ENCODE assay signal across 1 cellular context in the genomic region with DNA sequence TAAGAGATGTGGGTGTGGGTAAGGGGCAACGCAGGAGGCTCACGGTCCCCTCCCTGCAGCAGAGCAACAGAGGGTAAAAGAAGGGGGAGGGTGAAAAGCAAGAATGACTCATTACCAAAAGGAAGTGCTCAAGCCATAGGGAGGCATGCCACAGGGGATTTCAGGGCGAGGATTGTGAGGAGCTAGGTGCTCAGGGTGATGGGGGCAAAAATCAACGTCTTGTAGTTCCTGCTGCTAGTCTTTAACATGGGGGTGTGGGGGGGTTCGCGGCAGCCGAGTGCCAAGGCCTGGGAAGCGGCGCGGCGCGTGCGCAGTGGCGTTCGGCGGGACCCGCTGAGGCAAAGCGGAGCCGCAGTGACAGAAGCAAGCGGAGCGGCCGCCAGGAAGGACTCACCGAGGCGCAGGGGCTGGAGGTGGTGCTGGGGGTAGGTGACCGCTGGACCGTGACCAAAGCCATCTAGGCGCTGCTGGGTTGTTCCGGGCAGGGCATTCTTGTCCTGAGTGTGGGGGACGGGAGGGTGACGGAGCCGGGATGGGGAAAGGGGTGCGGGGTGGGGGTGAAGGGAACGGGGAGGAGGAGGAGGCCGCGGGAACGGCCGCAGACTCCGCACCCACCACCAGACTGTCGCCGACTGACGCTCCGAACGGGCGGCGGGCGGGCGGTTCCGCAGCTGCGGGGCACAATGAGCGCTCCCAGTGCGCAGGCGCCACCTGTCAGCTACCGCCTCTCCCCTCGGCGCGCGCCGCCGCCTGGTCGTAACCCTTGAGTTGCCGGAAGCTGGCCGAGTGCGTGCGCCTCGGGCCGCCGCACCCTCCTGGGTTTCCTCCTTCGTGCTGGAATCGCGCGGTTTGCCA.
TF ChIP-seq lines count a peak whose summit lies in the region.

A gene with protein sequence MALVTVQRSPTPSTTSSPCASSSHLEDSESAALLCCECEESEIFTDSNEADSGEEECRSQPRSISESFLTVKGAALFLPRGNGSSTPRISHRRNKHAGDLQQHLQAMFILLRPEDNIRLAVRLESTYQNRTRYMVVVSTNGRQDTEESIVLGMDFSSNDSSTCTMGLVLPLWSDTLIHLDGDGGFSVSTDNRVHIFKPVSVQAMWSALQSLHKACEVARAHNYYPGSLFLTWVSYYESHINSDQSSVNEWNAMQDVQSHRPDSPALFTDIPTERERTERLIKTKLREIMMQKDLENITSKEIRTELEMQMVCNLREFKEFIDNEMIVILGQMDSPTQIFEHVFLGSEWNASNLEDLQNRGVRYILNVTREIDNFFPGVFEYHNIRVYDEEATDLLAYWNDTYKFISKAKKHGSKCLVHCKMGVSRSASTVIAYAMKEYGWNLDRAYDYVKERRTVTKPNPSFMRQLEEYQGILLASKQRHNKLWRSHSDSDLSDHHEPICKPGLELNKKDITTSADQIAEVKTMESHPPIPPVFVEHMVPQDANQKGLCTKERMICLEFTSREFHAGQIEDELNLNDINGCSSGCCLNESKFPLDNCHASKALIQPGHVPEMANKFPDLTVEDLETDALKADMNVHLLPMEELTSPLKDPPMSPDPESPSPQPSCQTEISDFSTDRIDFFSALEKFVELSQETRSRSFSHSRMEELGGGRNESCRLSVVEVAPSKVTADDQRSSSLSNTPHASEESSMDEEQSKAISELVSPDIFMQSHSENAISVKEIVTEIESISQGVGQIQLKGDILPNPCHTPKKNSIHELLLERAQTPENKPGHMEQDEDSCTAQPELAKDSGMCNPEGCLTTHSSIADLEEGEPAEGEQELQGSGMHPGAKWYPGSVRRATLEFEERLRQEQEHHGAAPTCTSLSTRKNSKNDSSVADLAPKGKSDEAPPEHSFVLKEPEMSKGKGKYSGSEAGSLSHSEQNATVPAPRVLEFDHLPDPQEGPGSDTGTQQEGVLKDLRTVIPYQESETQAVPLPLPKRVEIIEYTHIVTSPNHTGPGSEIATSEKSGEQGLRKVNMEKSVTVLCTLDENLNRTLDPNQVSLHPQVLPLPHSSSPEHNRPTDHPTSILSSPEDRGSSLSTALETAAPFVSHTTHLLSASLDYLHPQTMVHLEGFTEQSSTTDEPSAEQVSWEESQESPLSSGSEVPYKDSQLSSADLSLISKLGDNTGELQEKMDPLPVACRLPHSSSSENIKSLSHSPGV (N-terminal part only) (minus strand): TSS at position 685 of the 855 bp plus-strand sequence. CDS start 228 bp downstream, at position 457.

TF ChIP-seq in K562, 482 proteins besides CTCF, POLR2A, EP300 and RAD21 (continued from another document and continues in another):
- TF ChIP-seq, protein P1, sequence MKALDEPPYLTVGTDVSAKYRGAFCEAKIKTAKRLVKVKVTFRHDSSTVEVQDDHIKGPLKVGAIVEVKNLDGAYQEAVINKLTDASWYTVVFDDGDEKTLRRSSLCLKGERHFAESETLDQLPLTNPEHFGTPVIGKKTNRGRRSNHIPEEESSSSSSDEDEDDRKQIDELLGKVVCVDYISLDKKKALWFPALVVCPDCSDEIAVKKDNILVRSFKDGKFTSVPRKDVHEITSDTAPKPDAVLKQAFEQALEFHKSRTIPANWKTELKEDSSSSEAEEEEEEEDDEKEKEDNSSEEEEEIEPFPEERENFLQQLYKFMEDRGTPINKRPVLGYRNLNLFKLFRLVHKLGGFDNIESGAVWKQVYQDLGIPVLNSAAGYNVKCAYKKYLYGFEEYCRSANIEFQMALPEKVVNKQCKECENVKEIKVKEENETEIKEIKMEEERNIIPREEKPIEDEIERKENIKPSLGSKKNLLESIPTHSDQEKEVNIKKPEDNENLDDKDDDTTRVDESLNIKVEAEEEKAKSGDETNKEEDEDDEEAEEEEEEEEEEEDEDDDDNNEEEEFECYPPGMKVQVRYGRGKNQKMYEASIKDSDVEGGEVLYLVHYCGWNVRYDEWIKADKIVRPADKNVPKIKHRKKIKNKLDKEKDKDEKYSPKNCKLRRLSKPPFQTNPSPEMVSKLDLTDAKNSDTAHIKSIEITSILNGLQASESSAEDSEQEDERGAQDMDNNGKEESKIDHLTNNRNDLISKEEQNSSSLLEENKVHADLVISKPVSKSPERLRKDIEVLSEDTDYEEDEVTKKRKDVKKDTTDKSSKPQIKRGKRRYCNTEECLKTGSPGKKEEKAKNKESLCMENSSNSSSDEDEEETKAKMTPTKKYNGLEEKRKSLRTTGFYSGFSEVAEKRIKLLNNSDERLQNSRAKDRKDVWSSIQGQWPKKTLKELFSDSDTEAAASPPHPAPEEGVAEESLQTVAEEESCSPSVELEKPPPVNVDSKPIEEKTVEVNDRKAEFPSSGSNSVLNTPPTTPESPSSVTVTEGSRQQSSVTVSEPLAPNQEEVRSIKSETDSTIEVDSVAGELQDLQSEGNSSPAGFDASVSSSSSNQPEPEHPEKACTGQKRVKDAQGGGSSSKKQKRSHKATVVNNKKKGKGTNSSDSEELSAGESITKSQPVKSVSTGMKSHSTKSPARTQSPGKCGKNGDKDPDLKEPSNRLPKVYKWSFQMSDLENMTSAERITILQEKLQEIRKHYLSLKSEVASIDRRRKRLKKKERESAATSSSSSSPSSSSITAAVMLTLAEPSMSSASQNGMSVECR (CRISPR knock-in tag; IDR thresholded peaks at IDR 0.05), result no peak; the same call in 1 of the 2 replicates
- TF ChIP-seq, protein P2, sequence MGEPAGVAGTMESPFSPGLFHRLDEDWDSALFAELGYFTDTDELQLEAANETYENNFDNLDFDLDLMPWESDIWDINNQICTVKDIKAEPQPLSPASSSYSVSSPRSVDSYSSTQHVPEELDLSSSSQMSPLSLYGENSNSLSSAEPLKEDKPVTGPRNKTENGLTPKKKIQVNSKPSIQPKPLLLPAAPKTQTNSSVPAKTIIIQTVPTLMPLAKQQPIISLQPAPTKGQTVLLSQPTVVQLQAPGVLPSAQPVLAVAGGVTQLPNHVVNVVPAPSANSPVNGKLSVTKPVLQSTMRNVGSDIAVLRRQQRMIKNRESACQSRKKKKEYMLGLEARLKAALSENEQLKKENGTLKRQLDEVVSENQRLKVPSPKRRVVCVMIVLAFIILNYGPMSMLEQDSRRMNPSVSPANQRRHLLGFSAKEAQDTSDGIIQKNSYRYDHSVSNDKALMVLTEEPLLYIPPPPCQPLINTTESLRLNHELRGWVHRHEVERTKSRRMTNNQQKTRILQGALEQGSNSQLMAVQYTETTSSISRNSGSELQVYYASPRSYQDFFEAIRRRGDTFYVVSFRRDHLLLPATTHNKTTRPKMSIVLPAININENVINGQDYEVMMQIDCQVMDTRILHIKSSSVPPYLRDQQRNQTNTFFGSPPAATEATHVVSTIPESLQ (CRISPR knock-in tag; IDR thresholded peaks at IDR 0.05), result no peak
- no peak for TF ChIP-seq BACH1 (tag; IDR thresholded peaks at IDR 0.05)
- TF ChIP-seq KLF13 (tag; IDR thresholded peaks at IDR 0.05; ENCODE audit: borderline replicate concordance, low read depth), result no peak
- no peak for TF ChIP-seq ZFPM2 (CRISPR knock-in tag; IDR thresholded peaks at IDR 0.05)
- TF ChIP-seq TCF3 (CRISPR knock-in tag; IDR thresholded peaks at IDR 0.05), result no peak
- TF ChIP-seq, protein P3, sequence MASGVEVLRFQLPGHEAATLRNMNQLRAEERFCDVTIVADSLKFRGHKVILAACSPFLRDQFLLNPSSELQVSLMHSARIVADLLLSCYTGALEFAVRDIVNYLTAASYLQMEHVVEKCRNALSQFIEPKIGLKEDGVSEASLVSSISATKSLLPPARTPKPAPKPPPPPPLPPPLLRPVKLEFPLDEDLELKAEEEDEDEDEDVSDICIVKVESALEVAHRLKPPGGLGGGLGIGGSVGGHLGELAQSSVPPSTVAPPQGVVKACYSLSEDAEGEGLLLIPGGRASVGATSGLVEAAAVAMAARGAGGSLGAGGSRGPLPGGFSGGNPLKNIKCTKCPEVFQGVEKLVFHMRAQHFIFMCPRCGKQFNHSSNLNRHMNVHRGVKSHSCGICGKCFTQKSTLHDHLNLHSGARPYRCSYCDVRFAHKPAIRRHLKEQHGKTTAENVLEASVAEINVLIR (CRISPR knock-in tag; IDR thresholded peaks at IDR 0.05), result no peak
- no peak for TF ChIP-seq RBM22 (IDR thresholded peaks at IDR 0.05; ENCODE audit: low read depth, low read length, poor library complexity, severe bottlenecking)
- TF ChIP-seq FOS (IDR thresholded peaks at IDR 0.05; ENCODE audit: extremely low read depth, insufficient read length), result no peak
- TF ChIP-seq, protein P4, sequence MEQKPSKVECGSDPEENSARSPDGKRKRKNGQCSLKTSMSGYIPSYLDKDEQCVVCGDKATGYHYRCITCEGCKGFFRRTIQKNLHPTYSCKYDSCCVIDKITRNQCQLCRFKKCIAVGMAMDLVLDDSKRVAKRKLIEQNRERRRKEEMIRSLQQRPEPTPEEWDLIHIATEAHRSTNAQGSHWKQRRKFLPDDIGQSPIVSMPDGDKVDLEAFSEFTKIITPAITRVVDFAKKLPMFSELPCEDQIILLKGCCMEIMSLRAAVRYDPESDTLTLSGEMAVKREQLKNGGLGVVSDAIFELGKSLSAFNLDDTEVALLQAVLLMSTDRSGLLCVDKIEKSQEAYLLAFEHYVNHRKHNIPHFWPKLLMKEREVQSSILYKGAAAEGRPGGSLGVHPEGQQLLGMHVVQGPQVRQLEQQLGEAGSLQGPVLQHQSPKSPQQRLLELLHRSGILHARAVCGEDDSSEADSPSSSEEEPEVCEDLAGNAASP (IDR thresholded peaks at IDR 0.05), result no peak
- no peak for TF ChIP-seq ZNF696 (CRISPR knock-in tag; conservative IDR thresholded peaks at IDR 0.05)
- no peak for TF ChIP-seq CAMTA2 (CRISPR knock-in tag; conservative IDR thresholded peaks at IDR 0.05)
- no peak for TF ChIP-seq SIRT6 (IDR thresholded peaks at IDR 0.05; ENCODE audit: low read depth, low read length)
- TF ChIP-seq CTBP1 (IDR thresholded peaks at IDR 0.05; ENCODE audit: borderline replicate concordance), result peak; percentile 88
- TF ChIP-seq KLF1 (tag; IDR thresholded peaks at IDR 0.05), result no peak
- no peak for TF ChIP-seq TRIM28 (IDR thresholded peaks at IDR 0.05)
- no peak for TF ChIP-seq ZNF224 (CRISPR knock-in tag; IDR thresholded peaks at IDR 0.05)
- TF ChIP-seq, protein P5, sequence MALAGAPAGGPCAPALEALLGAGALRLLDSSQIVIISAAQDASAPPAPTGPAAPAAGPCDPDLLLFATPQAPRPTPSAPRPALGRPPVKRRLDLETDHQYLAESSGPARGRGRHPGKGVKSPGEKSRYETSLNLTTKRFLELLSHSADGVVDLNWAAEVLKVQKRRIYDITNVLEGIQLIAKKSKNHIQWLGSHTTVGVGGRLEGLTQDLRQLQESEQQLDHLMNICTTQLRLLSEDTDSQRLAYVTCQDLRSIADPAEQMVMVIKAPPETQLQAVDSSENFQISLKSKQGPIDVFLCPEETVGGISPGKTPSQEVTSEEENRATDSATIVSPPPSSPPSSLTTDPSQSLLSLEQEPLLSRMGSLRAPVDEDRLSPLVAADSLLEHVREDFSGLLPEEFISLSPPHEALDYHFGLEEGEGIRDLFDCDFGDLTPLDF (CRISPR knock-in tag; IDR thresholded peaks at IDR 0.05), result no peak
- no peak for TF ChIP-seq BRCA1 (IDR thresholded peaks at IDR 0.05)
- no peak for TF ChIP-seq BRCA1 (CRISPR knock-in tag; IDR thresholded peaks at IDR 0.05)
- TF ChIP-seq PRPF4 (IDR thresholded peaks at IDR 0.05; ENCODE audit: insufficient read depth, low read depth, low read length, poor library complexity, severe bottlenecking), result no peak
- TF ChIP-seq, protein P6, sequence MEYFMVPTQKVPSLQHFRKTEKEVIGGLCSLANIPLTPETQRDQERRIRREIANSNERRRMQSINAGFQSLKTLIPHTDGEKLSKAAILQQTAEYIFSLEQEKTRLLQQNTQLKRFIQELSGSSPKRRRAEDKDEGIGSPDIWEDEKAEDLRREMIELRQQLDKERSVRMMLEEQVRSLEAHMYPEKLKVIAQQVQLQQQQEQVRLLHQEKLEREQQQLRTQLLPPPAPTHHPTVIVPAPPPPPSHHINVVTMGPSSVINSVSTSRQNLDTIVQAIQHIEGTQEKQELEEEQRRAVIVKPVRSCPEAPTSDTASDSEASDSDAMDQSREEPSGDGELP (CRISPR knock-in tag; IDR thresholded peaks at IDR 0.05; ENCODE audit: borderline replicate concordance), result peak; percentile 67; the same call in 1 of the 2 replicates
- TF ChIP-seq CBFA2T3 (IDR thresholded peaks at IDR 0.05), result no peak; the same call in 1 of the 2 replicates
- TF ChIP-seq SNIP1 (IDR thresholded peaks at IDR 0.05; ENCODE audit: low read depth), result no peak
- no peak for TF ChIP-seq NUFIP1 (IDR thresholded peaks at IDR 0.05; ENCODE audit: partially characterized antibody)
- no peak for TF ChIP-seq IFI16 (CRISPR knock-in tag; IDR thresholded peaks at IDR 0.05)
- TF ChIP-seq ZNF408 (CRISPR knock-in tag; IDR thresholded peaks at IDR 0.05; ENCODE audit: low read depth), result no peak
- TF ChIP-seq GTF2A2 (tag; IDR thresholded peaks at IDR 0.05), result no peak
- TF ChIP-seq TAF15 (IDR thresholded peaks at IDR 0.05; ENCODE audit: low read depth, low read length), result no peak
- TF ChIP-seq ESRRA (IDR thresholded peaks at IDR 0.05; ENCODE audit: borderline replicate concordance, low read depth), result no peak
- TF ChIP-seq RAD51 (IDR thresholded peaks at IDR 0.05; ENCODE audit: borderline replicate concordance, low read depth), result no peak
- TF ChIP-seq KAT7 (CRISPR knock-in tag; IDR thresholded peaks at IDR 0.05; ENCODE audit: borderline replicate concordance), result no peak
- no peak for TF ChIP-seq ILK (tag; IDR thresholded peaks at IDR 0.05; ENCODE audit: borderline replicate concordance, low read depth)
- no peak for TF ChIP-seq HDAC3 (IDR thresholded peaks at IDR 0.05; ENCODE audit: borderline replicate concordance, partially characterized antibody)
- TF ChIP-seq DNMT1 (IDR thresholded peaks at IDR 0.05), result no peak
- no peak for TF ChIP-seq NR3C1 (CRISPR knock-in tag; IDR thresholded peaks at IDR 0.05)
- TF ChIP-seq ILF3 (IDR thresholded peaks at IDR 0.05; ENCODE audit: borderline replicate concordance), result no peak
- peak in 2 of 3 experiments; percentile 34 to 52 for TF ChIP-seq YY1 (IDR thresholded peaks at IDR 0.05; ENCODE audit: borderline replicate concordance in 1 of 3, control insufficient read depth in 1 of 3, extremely low read depth in 1 of 3, insufficient read depth in 3 of 3, insufficient read length in 1 of 3, insufficient replicate concordance in 2 of 3, low read depth in 1 of 3, low read length in 2 of 3)
- no peak for TF ChIP-seq NCOA4 (IDR thresholded peaks at IDR 0.05; ENCODE audit: partially characterized antibody)
- no peak for TF ChIP-seq ZNF785 (CRISPR knock-in tag; IDR thresholded peaks at IDR 0.05)
- no peak for TF ChIP-seq PRMT5 (CRISPR knock-in tag; IDR thresholded peaks at IDR 0.05)
- no peak for TF ChIP-seq ESRRB (CRISPR knock-in tag; IDR thresholded peaks at IDR 0.05; ENCODE audit: borderline replicate concordance)
- TF ChIP-seq, protein P7, sequence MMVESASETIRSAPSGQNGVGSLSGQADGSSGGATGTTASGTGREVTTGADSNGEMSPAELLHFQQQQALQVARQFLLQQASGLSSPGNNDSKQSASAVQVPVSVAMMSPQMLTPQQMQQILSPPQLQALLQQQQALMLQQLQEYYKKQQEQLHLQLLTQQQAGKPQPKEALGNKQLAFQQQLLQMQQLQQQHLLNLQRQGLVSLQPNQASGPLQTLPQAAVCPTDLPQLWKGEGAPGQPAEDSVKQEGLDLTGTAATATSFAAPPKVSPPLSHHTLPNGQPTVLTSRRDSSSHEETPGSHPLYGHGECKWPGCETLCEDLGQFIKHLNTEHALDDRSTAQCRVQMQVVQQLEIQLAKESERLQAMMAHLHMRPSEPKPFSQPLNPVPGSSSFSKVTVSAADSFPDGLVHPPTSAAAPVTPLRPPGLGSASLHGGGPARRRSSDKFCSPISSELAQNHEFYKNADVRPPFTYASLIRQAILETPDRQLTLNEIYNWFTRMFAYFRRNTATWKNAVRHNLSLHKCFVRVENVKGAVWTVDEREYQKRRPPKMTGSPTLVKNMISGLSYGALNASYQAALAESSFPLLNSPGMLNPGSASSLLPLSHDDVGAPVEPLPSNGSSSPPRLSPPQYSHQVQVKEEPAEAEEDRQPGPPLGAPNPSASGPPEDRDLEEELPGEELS (CRISPR knock-in tag; IDR thresholded peaks at IDR 0.05; ENCODE audit: borderline replicate concordance), result no peak
- TF ChIP-seq TAL1 (IDR thresholded peaks at IDR 0.05), result no peak; the same call in 1 of the 2 replicates
- no peak for TF ChIP-seq L3MBTL2 (IDR thresholded peaks at IDR 0.05)
- no peak for TF ChIP-seq ZC3H8 (IDR thresholded peaks at IDR 0.05)
